21 cellular contexts compared by ENCODE assay signal in the genomic region with DNA sequence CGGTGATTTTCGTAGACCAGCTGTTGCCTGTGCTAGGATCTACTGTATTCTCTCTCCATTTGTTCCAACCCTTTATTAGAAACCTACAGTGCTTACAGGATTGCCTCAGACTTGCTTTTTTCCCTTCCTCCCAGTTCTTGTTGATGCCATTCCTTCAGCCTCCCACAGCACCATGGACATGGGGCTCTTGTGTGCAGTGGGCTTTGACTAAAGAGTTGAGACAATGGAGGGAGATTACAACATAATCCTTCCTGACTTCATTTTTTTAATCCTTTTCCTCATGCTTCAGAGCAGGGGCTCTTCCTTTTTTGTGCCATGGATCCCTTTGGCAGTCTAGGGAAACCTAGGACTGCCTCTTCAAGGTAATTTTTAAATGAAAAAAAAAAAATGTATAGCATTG.
"Had no signal": no experiment of that assay in that cellular context is flagged by ENCODE, and none has a peak within 500 bp of the region (broad histone marks: within the 10 kb centered on the region; RNA-seq: fewer than 3 reads in every experiment).

No MANE protein-coding gene starts in this region.

- H3K36me3 ChIP-seq: gastrocnemius medialis, heart right ventricle, pancreas, right lobe of liver, tibial artery, upper lobe of left lung, vagina had no signal

- ATAC-seq: esophagus mucosa; gastrocnemius medialis; heart right ventricle; naive thymus-derived CD4-positive, alpha-beta T cell; pancreas; right lobe of liver; stimulated activated effector memory CD8-positive, alpha-beta T cell treated with anti-CD3 and anti-CD28 coated beads, Interleukin-12 subunit alpha, Interleukin-12 subunit beta, amount 100 ng/mL, for 72 hours; stimulated activated naive CD8-positive, alpha-beta T cell treated with anti-CD3 and anti-CD28 coated beads, Interleukin-15, Interleukin-2, amounts not matched to agents 100 U/mL and 50 U/mL, for 24 hours had no signal

- H3K27ac ChIP-seq: coronary artery, gastrocnemius medialis, heart right ventricle, pancreas, right lobe of liver, tibial artery, upper lobe of left lung, vagina had no signal

- H3K27ac Mint-ChIP-seq: naive thymus-derived CD4-positive, alpha-beta T cell; progenitor cell of endocrine pancreas; stimulated activated effector memory CD8-positive, alpha-beta T cell treated with anti-CD3 and anti-CD28 coated beads, Interleukin-12 subunit alpha, Interleukin-12 subunit beta, amount 100 ng/mL, for 72 hours had no signal

- H3K4me3 ChIP-seq: coronary artery, gastrocnemius medialis, heart right ventricle, pancreas, right lobe of liver, tibial artery, upper lobe of left lung, vagina had no signal

- H3K27me3 ChIP-seq: gastrocnemius medialis, pancreas, right lobe of liver, tibial artery, upper lobe of left lung, vagina had no signal

- H3K36me3 Mint-ChIP-seq: naive thymus-derived CD4-positive, alpha-beta T cell; stimulated activated effector memory CD8-positive, alpha-beta T cell treated with anti-CD3 and anti-CD28 coated beads, Interleukin-12 subunit alpha, Interleukin-12 subunit beta, amount 100 ng/mL, for 72 hours had no signal

- H3K4me1 ChIP-seq: heart right ventricle, pancreas, right lobe of liver, upper lobe of left lung, vagina had no signal

- H3K4me1 Mint-ChIP-seq: naive thymus-derived CD4-positive, alpha-beta T cell; neural crest cell; stimulated activated effector memory CD8-positive, alpha-beta T cell treated with anti-CD3 and anti-CD28 coated beads, Interleukin-12 subunit alpha, Interleukin-12 subunit beta, amount 100 ng/mL, for 72 hours had no signal

- H3K4me3 Mint-ChIP-seq: naive thymus-derived CD4-positive, alpha-beta T cell; neural crest cell; stimulated activated effector memory CD8-positive, alpha-beta T cell treated with anti-CD3 and anti-CD28 coated beads, Interleukin-12 subunit alpha, Interleukin-12 subunit beta, amount 100 ng/mL, for 72 hours had no signal

- H3K9me3 ChIP-seq: gastrocnemius medialis, pancreas, right lobe of liver, vagina had no signal

- DNase-seq: effector CD4-positive, alpha-beta T cell; gastrocnemius medialis; heart right ventricle; hypothalamus; kidney glomerular epithelial cell; mesendoderm; naive thymus-derived CD4-positive, alpha-beta T cell; occipital lobe; pancreas; right lobe of liver; stimulated activated CD4-positive, alpha-beta T cell treated with anti-CD3 and anti-CD28 coated beads, Interleukin-4, amount 100 ng/mL, for 1 hour; stimulated activated CD8-positive, alpha-beta memory T cell treated with anti-CD3 and anti-CD28 coated beads, Interleukin-4, amount 100 ng/mL, for 48 hours; stimulated activated naive CD8-positive, alpha-beta T cell treated with anti-CD3 and anti-CD28 coated beads, Interleukin-15, Interleukin-2, amounts not matched to agents 100 U/mL and 50 U/mL, for 24 hours; tibial artery; upper lobe of left lung had no signal

- H3K27me3 Mint-ChIP-seq: progenitor cell of endocrine pancreas had no signal
